8 cellular contexts compared by ENCODE assay signal in genomic region chr2:236570081-236570979, GRCh38. TPM values are rescaled to one million over a fixed set of nuclear protein-coding genes. Genes with fewer than 3 reads are reported as not detected.
DNase-seq lines count a peak whose midpoint lies in the region; ATAC-seq and TF ChIP-seq lines count a peak whose summit lies in the region.

No MANE protein-coding gene starts in this region.

- ATAC-seq in HG02885 (IDR thresholded peaks at IDR 0.05; ENCODE audit: poor library complexity, unreplicated experiment), result peak; percentile 31

- DNase-seq in chondrocyte (ENCODE audit: low spot score), result no peak
- no peak for DNase-seq in SHP77 (lab: John Stamatoyannopoulos, UW)
- no peak for DNase-seq in activated CD4-positive, alpha-beta T cell treated with anti-CD3 and anti-CD28 coated beads, Interleukin-2, amount 50 U/mL, for 1 hour
- DNase-seq in activated naive CD4-positive, alpha-beta T cell treated with anti-CD3 and anti-CD28 coated beads, Interleukin-2, amount 50 U/mL, for 16 hours, result no peak
- no peak for DNase-seq in RKO (ENCODE audit: low spot score)

- TF ChIP-seq RAD21 in neural cell (conservative IDR thresholded peaks at IDR 0.05), result no peak

- peak overlapping the region; percentile 38 for H3K4me2 ChIP-seq in neural cell (ENCODE audit: low read length)

- peak overlapping the region; percentile 44 for H3K9ac ChIP-seq in neural cell (ENCODE audit: low read length)

- no peaks in the 10 kb centered on the region for H4K20me1 ChIP-seq in neural cell (ENCODE audit: insufficient read depth)

- peaks cover 13% of the 10 kb centered on the region for H3K27me3 ChIP-seq in neural cell (ENCODE audit: insufficient read depth, low read depth, low read length)

- H3K4me3 ChIP-seq in neural cell (ENCODE audit: low read length), result peak overlapping the region; percentile 63

- no peak overlapping the region for H2AFZ ChIP-seq in neural cell (ENCODE audit: low read depth, low read length)

- H3K27me3 Mint-ChIP-seq in chondrocyte (ENCODE audit: low read depth), result no peaks in the 10 kb centered on the region

- no peak for TF ChIP-seq EP300 in neural cell (conservative IDR thresholded peaks at IDR 0.05; ENCODE audit: poor library complexity, severe bottlenecking)

- H3K36me3 Mint-ChIP-seq in chondrocyte (ENCODE audit: low read depth), result peaks cover 4% of the 10 kb centered on the region

- H3K27ac ChIP-seq in C4-2B (peak overlapping the region; percentile 80), neural cell (ENCODE audit: low read length) (no peak overlapping the region)

- H3K36me3 ChIP-seq in neural cell (ENCODE audit: insufficient read depth, low read length), result no peaks in the 10 kb centered on the region

- H3K4me3 Mint-ChIP-seq in chondrocyte (ENCODE audit: unreplicated experiment), result peak overlapping the region; percentile 87

- no peaks in the 10 kb centered on the region for H3K9me3 Mint-ChIP-seq in chondrocyte (ENCODE audit: low read depth)

- peaks cover 77% of the 10 kb centered on the region for H3K4me1 Mint-ChIP-seq in chondrocyte (ENCODE audit: low read depth)

- peak overlapping the region; percentile 79 for H3K27ac Mint-ChIP-seq in chondrocyte (ENCODE audit: unreplicated experiment)

- H3K9me2 ChIP-seq in neural cell (ENCODE audit: insufficient read depth, low read length), result no peaks in the 10 kb centered on the region

- no peak for TF ChIP-seq CTCF in C4-2B (conservative IDR thresholded peaks at IDR 0.05)
- no peak for TF ChIP-seq CTCF in chondrocyte (IDR thresholded peaks at IDR 0.05)
- no peak for TF ChIP-seq CTCF in neural cell (IDR thresholded peaks at IDR 0.05; ENCODE audit: poor library complexity, severe bottlenecking)

- no peaks in the 10 kb centered on the region for H3K9me3 ChIP-seq in neural cell (ENCODE audit: low read length)

- H3K79me2 ChIP-seq in neural cell (replicated peaks; ENCODE audit: insufficient read depth, low read length), result peaks cover 48% of the 10 kb centered on the region

- no peaks in the 10 kb centered on the region for H3F3A ChIP-seq in neural cell (ENCODE audit: insufficient read depth, low read length, poor library complexity, severe bottlenecking)

TF ChIP-seq in neural cell, 6 proteins besides CTCF, POLR2A, EP300 and RAD21:
- no peak for TF ChIP-seq MXI1 (conservative IDR thresholded peaks at IDR 0.05; ENCODE audit: poor library complexity, severe bottlenecking)
- TF ChIP-seq REST (IDR thresholded peaks at IDR 0.05; ENCODE audit: borderline replicate concordance), result no peak
- TF ChIP-seq SMC3 (conservative IDR thresholded peaks at IDR 0.05; ENCODE audit: poor library complexity), result no peak
- no peak for TF ChIP-seq EZH2 (IDR thresholded peaks at IDR 0.05; ENCODE audit: borderline replicate concordance, insufficient read depth, low read length, poor library complexity, severe bottlenecking)
- TF ChIP-seq TAF1 (IDR thresholded peaks at IDR 0.05; ENCODE audit: low read depth), result no peak
- TF ChIP-seq POLR2AphosphoS5 (IDR thresholded peaks at IDR 0.05), result no peak
TF ChIP-seq in neural cell: peak in this region for 0.

RNA-seq across cellular contexts. Expression of gene ACKR3, which starts 0.7 kb away (rescaled TPM):
- total RNA-seq in chondrocyte, result 56.6 to 68.8 TPM (median 57.6 TPM) in 3 replicates
- polyA plus RNA-seq in neural cell, result 0.74 and 1.7 TPM in 2 replicates
- 1.9 and 2.1 TPM in 2 replicates for polyA minus RNA-seq in neural cell
